In the genomic region with DNA sequence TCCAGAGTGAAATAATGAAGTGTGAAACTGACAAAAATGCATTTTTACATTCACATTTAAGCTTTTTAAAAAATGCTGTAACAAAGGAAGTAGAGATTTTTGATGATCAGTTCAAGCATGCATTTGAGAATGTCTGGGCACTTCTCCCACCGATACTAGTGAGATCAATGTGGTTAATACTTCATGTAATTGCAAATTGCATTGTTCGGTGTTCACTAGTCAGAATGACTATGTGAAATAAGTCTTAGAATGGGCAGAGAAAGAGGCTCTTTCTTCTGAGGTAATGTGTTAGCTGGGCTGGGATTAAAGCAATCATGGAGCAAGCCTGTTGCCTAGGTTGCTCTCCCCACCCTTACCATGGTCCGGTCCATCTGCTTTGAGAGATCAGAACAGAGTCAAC, we compare ENCODE assay signal across 28 cellular contexts.
"Had no signal": no experiment of that assay in that cellular context is flagged by ENCODE, and none has a peak within 500 bp of the region (broad histone marks: within the 10 kb centered on the region; RNA-seq: fewer than 3 reads in every experiment).

No MANE protein-coding gene starts in this region.

- H3K36me3 ChIP-seq: colonic mucosa, esophagus muscularis mucosa, esophagus squamous epithelium, gastrocnemius medialis, gastroesophageal sphincter, heart left ventricle, heart right ventricle had no signal

- FAIRE-seq: endometrium, endothelial cell of umbilical vein, frontal cortex had no signal

- H2AFZ ChIP-seq: hepatocyte had no signal

- ATAC-seq: effector memory CD8-positive, alpha-beta T cell; esophagus mucosa; foreskin keratinocyte; gastrocnemius medialis; gastroesophageal sphincter; heart left ventricle; heart right ventricle had no signal

- H3K4me1 ChIP-seq: colonic mucosa, esophagus muscularis mucosa, esophagus squamous epithelium, foreskin keratinocyte, gastrocnemius medialis, gastroesophageal sphincter, heart left ventricle, heart right ventricle had no signal

- H3K4me3 ChIP-seq: colonic mucosa, coronary artery, dorsolateral prefrontal cortex, esophagus muscularis mucosa, esophagus squamous epithelium, gastrocnemius medialis, gastroesophageal sphincter, heart left ventricle, heart right ventricle, hepatocyte had no signal

- H3K27me3 ChIP-seq: colonic mucosa, esophagus muscularis mucosa, esophagus squamous epithelium, foreskin keratinocyte, gastrocnemius medialis, gastroesophageal sphincter, heart left ventricle, heart right ventricle, hepatocyte had no signal

- H3K4me2 ChIP-seq: hepatocyte had no signal

- DNase-seq: colonic mucosa; cortex of kidney; dermis blood vessel endothelial cell; dorsolateral prefrontal cortex; effector CD4-positive, alpha-beta T cell; effector CD8-positive, alpha-beta T cell; effector memory CD4-positive, alpha-beta T cell; effector memory CD8-positive, alpha-beta T cell; endodermal cell; erythroblast; esophagus squamous epithelium; foreskin fibroblast; foreskin keratinocyte; foreskin melanocyte; gastrocnemius medialis; glutamatergic neuron; head of caudate nucleus; heart left ventricle; heart right ventricle had no signal

- H3K9me3 ChIP-seq: colonic mucosa, gastrocnemius medialis, gastroesophageal sphincter had no signal

- H3K79me2 ChIP-seq: hepatocyte had no signal

- H3K27ac ChIP-seq: colonic mucosa, coronary artery, dorsolateral prefrontal cortex, epithelial cell of prostate, esophagus muscularis mucosa, esophagus squamous epithelium, foreskin keratinocyte, gastrocnemius medialis, gastroesophageal sphincter, heart left ventricle, heart right ventricle, hepatocyte had no signal
